Comparison of ENCODE assay signal across 25 cellular contexts in the genomic region with DNA sequence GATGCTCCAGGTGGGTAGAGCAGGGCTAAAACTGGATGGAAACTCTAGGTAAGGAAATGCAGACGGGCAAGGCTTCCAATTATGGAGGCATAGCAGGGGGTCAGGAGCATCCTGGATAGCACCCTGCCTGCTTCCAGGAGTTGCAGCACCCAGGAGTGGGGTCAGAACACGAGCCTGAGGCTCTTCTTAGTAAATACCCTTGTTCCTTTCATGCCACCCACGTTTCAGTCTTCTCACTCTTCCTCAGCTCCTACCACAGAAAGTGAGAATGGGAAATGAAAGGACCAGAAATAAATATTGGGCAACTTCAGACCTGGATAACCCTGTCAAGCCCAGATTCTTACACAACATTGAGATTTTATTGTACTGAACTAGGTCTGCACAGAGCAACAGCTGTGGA. TPM values are rescaled to one million over a fixed set of nuclear protein-coding genes. Genes with fewer than 3 reads are reported as not detected.
DNase-seq lines count a peak whose midpoint lies in the region; TF ChIP-seq lines count a peak whose summit lies in the region.
"Had no signal": no experiment of that assay in that cellular context is flagged by ENCODE, and none has a peak within 500 bp of the region (broad histone marks: within the 10 kb centered on the region; RNA-seq: fewer than 3 reads in every experiment).

No MANE protein-coding gene starts in this region.

- H3K9me3 ChIP-seq in esophagus muscularis mucosa = peaks cover 0 to 26% (median 14%) of the 10 kb centered on the region in 4 donors
- H3K9me3 ChIP-seq: SK-N-SH, testis, vagina had no signal

- TF ChIP-seq POLR2A in esophagus muscularis mucosa (IDR thresholded peaks at IDR 0.05; ENCODE audit: low read depth) = no peak

- TF ChIP-seq EP300 in esophagus muscularis mucosa (IDR thresholded peaks at IDR 0.05) = no peak

- no peaks in the 10 kb centered on the region for H3K36me3 ChIP-seq in esophagus muscularis mucosa
- H3K36me3 ChIP-seq: vagina had no signal

- H3K4me1 ChIP-seq in esophagus muscularis mucosa = no peaks in the 10 kb centered on the region
- H3K4me1 ChIP-seq: testis, vagina had no signal

- whole genome bisulfite sequencing in esophagus muscularis mucosa = 42% methylated on average over 3 of the region's 3 CpGs

- H3K27me3 ChIP-seq in esophagus muscularis mucosa = no peaks in the 10 kb centered on the region
- H3K27me3 ChIP-seq: testis, vagina had no signal

- peak; percentile 46 for DNase-seq in HuH-7 (ENCODE audit: low spot score)
- DNase-seq in NOMO-1 treated with DMSO at 0.1 percent for 48 hours (lab: John Stamatoyannopoulos, UW; ENCODE audit: unreplicated experiment) = peak; percentile 95
- peak; percentile 68 for DNase-seq in esophagus muscularis mucosa (ENCODE audit: extremely low spot score)
- peak; percentile 32 for DNase-seq in superior temporal gyrus (ENCODE audit: extremely low spot score)
- DNase-seq in GM03348 (ENCODE audit: low spot score) = no peak
- DNase-seq in DMS153 treated with DMSO at 0.1 percent for 48 hours (lab: John Stamatoyannopoulos, UW; ENCODE audit: unreplicated experiment) = no peak
- DNase-seq in mucosa of gallbladder (ENCODE audit: low spot score) = no peak
- DNase-seq: activated CD4-positive, alpha-beta T cell treated with anti-CD3 and anti-CD28 coated beads, Interleukin-2, amount 50 U/mL, for 4 hours; activated effector memory CD4-positive, alpha-beta T cell treated with Interleukin-2 at 50 U/mL for 16 hours; activated naive CD8-positive, alpha-beta T cell treated with anti-CD3 and anti-CD28 coated beads, Interleukin-2, amount 10 ng/mL, durations not matched to agents 7 days and 5 days; DND-41; effector CD8-positive, alpha-beta T cell; erythroblast; foreskin melanocyte; H7; KG1; NCI-H1092 treated with DMSO at 0.1 percent for 48 hours; NCI-H2029; SK-N-SH; stimulated activated CD4-positive, alpha-beta T cell treated with anti-CD3 and anti-CD28 coated beads, Interleukin-1b, Interleukin-23, amount 100 ng/mL, for 48 hours; testis had no signal

- H3K27ac ChIP-seq in esophagus muscularis mucosa (replicated peaks in 1 of 4) = no peak overlapping the region
- H3K27ac ChIP-seq: skin epidermis, testis, vagina had no signal

- H3K4me3 ChIP-seq in esophagus muscularis mucosa = no peak overlapping the region
- H3K4me3 ChIP-seq: skin epidermis, testis, vagina had no signal

- no peak for TF ChIP-seq CTCF in esophagus muscularis mucosa (IDR thresholded peaks at IDR 0.05)

- intact Hi-C loops in esophagus muscularis mucosa (cut with DNase I) = no loop called here

RNA-seq across cellular contexts. Expression of gene CCR1, which starts 16.4 kb away (rescaled TPM):
- 10 to 100 TPM in 1 of 4 donors, 1 to 10 TPM in 3; 5.3 to 42.1 (median 6.5) TPM for total RNA-seq in esophagus muscularis mucosa
- 4.8 TPM for total RNA-seq in mucosa of gallbladder
- total RNA-seq: H7 had no signal

RNA-seq across cellular contexts. Expression of gene CCR3, which starts 50.5 kb away (rescaled TPM):
- total RNA-seq in esophagus muscularis mucosa (not detected), mucosa of gallbladder (not detected)
- total RNA-seq: cerebellum, H7, progenitor cell of endocrine pancreas, testis, vagina had no signal

Comparison
In these comparisons a context has a peak if more than half of its experiments do, and no peak if none do; other contexts are left out.
1. DNase-seq: peak in HuH-7 (single experiment), NOMO-1 treated with DMSO at 0.1 percent for 48 hours (single experiment), esophagus muscularis mucosa (single experiment) and superior temporal gyrus (single experiment); none in GM03348 (single experiment), DMS153 treated with DMSO at 0.1 percent for 48 hours (single experiment) and mucosa of gallbladder (single experiment).